Comparison of ENCODE assay signal across 8 cellular contexts in genomic region chr21:33419538-33420123, GRCh38. TPM values are rescaled to one million over a fixed set of nuclear protein-coding genes. Genes with fewer than 3 reads are reported as not detected.
A peak's percentile ranks its signal among the peaks of the same experiment; 100 is the strongest.
DNase-seq lines count a peak whose midpoint lies in the region; ATAC-seq, FAIRE-seq and TF ChIP-seq lines count a peak whose summit lies in the region.
"Had no signal": no experiment of that assay in that cellular context is flagged by ENCODE, and none has a peak within 500 bp of the region (broad histone marks: within the 10 kb centered on the region; RNA-seq: fewer than 3 reads in every experiment).

No MANE protein-coding gene starts in this region.

- CTCF ChIA-PET in endothelial cell of umbilical vein (lab: Charles Lee): interaction anchor here (1.1 to 1.2 kb wide), 2 partner anchors 17 to 58 kb away, joined by 4 read pairs; no protein-coding TSS in a partner anchor

- no peak overlapping the region for H3K4me3 ChIP-seq in endothelial cell of umbilical vein (replicated peaks in 1 of 3; ENCODE audit: insufficient read depth in 1 of 3, low read depth in 1 of 3, low read length in 3 of 3)
- H3K4me3 ChIP-seq in mucosa of descending colon: no peak overlapping the region
- H3K4me3 ChIP-seq in upper lobe of right lung: no peak overlapping the region

- ATAC-seq in mucosa of descending colon (peak; percentile 61), upper lobe of right lung (peak; percentile 88), GM18505 (IDR thresholded peaks at IDR 0.05; ENCODE audit: unreplicated experiment) (no peak)
- ATAC-seq in activated CD4-positive, CD25-positive, alpha-beta regulatory T cell treated with anti-CD3 and anti-CD28 coated beads, Interleukin-2, amount 50 U/mL, for 24 hours: no peak

- peaks cover 7 to 12% of the 10 kb centered on the region in 2 experiments for H3K36me3 ChIP-seq in endothelial cell of umbilical vein (ENCODE audit: control insufficient read depth in 2 of 2, extremely low read depth in 1 of 2, insufficient read depth in 2 of 2, low read length in 2 of 2)
- H3K36me3 ChIP-seq in mucosa of descending colon (ENCODE audit: low read depth): no peaks in the 10 kb centered on the region
- H3K36me3 ChIP-seq in upper lobe of right lung: peaks cover 86% of the 10 kb centered on the region

- TF ChIP-seq POLR2A in endothelial cell of umbilical vein (IDR thresholded peaks at IDR 0.05; ENCODE audit: low read depth, low read length) (no peak), GM18505 (IDR thresholded peaks at IDR 0.05; ENCODE audit: borderline replicate concordance, extremely low read depth, insufficient read depth, insufficient read length) (no peak)

- FAIRE-seq in endothelial cell of umbilical vein (lab: Jason Lieb, UNC): peak; percentile 79

- BruUV-seq in endothelial cell of umbilical vein (replicated peaks; lab: Mats Ljungman, UMichigan): no TSS peak

- H3K27ac ChIP-seq in endothelial cell of umbilical vein (ENCODE audit: insufficient read depth, low read depth, low read length) (peak overlapping the region; percentile 44), upper lobe of right lung (peak overlapping the region; percentile 55)

- H3K27me3 ChIP-seq in endothelial cell of umbilical vein (ENCODE audit: control insufficient read depth in 2 of 2, insufficient read depth in 2 of 2, low read length in 2 of 2) (no peaks in the 10 kb centered on the region), upper lobe of right lung (no peaks in the 10 kb centered on the region)

- POLR2A ChIA-PET in endothelial cell of umbilical vein (lab: Charles Lee): no interaction called here

- dilution Hi-C loops in endothelial cell of umbilical vein (cut with MboI; ENCODE audit: extremely low pct_ligation_motif_present, low sequenced_read_pairs): no loop called here

- no peaks in the 10 kb centered on the region for H4K20me1 ChIP-seq in endothelial cell of umbilical vein (replicated peaks; ENCODE audit: control insufficient read depth, extremely low read depth, insufficient read depth, low read length)

- no peaks in the 10 kb centered on the region for H3K9me3 ChIP-seq in endothelial cell of umbilical vein (replicated peaks; ENCODE audit: control insufficient read depth, insufficient read depth, low read length)
- no peaks in the 10 kb centered on the region for H3K9me3 ChIP-seq in mucosa of descending colon
- no peaks in the 10 kb centered on the region for H3K9me3 ChIP-seq in upper lobe of right lung

- TF ChIP-seq CTCF in endothelial cell of umbilical vein (IDR thresholded peaks at IDR 0.05; ENCODE audit: extremely low read depth in 1 of 2, insufficient read depth in 1 of 2, low read depth in 1 of 2, low read length in 2 of 2) (no peak), mucosa of descending colon (IDR thresholded peaks at IDR 0.05) (no peak), upper lobe of right lung (IDR thresholded peaks at IDR 0.05) (no peak)

- H2AFZ ChIP-seq in endothelial cell of umbilical vein (ENCODE audit: low read depth, low read length): no peak overlapping the region

- H3K9ac ChIP-seq in endothelial cell of umbilical vein (replicated peaks; ENCODE audit: extremely low read depth, insufficient read depth, low read length): no peak overlapping the region

- H3K4me1 ChIP-seq in endothelial cell of umbilical vein (ENCODE audit: control insufficient read depth, extremely low read depth, insufficient read depth, low read length) (peaks cover 11% of the 10 kb centered on the region), mucosa of descending colon (ENCODE audit: low read depth) (peaks cover 7% of the 10 kb centered on the region), upper lobe of right lung (peaks cover 17% of the 10 kb centered on the region)

- H3K79me2 ChIP-seq in endothelial cell of umbilical vein (ENCODE audit: control insufficient read depth, insufficient read depth, low read length): peaks cover 28% of the 10 kb centered on the region

- intact Hi-C loops in endothelial cell of umbilical vein (cut with micrococcal nuclease): no loop called here
- intact Hi-C loops in mucosa of descending colon (cut with DNase I, micrococcal nuclease): no loop called here
- intact Hi-C loops in upper lobe of right lung (cut with DNase I): no loop called here

- no peak overlapping the region for H3K4me2 ChIP-seq in endothelial cell of umbilical vein (ENCODE audit: insufficient read depth, low read length)

- H3K9me1 ChIP-seq in endothelial cell of umbilical vein (replicated peaks; ENCODE audit: control insufficient read depth, extremely low read depth, insufficient read depth, low read length): no peaks in the 10 kb centered on the region

- DNase-seq in NCI-H460 (ENCODE audit: extremely low read depth, low read depth) (peak; percentile 76), endothelial cell of umbilical vein (ENCODE audit: low read depth, low spot score) (peak; percentile 82), mucosa of descending colon (no peak), upper lobe of right lung (no peak), SIG-M5 (lab: John Stamatoyannopoulos, UW) (no peak)
- DNase-seq: SHP77 had no signal

TF ChIP-seq in endothelial cell of umbilical vein, 7 proteins besides CTCF, POLR2A, EP300 and RAD21:
- TF ChIP-seq MYC (IDR thresholded peaks at IDR 0.05; ENCODE audit: low read depth, low read length): no peak
- peak; percentile 28 for TF ChIP-seq JUN (IDR thresholded peaks at IDR 0.05; ENCODE audit: borderline replicate concordance, insufficient read depth, insufficient read length, low read depth)
- TF ChIP-seq FOS (IDR thresholded peaks at IDR 0.05; ENCODE audit: borderline replicate concordance, insufficient read depth, low read length): peak; percentile 56

RNA-seq across cellular contexts. Expression of gene IFNGR2, which starts 16.4 kb away (rescaled TPM):
- 67.4 and 68.9 TPM in 2 replicates for total RNA-seq in NCI-H460 (2014; rRNA removed; shearing (Covaris generic))
- 41.5 and 53.5 TPM in 2 replicates for polyA plus RNA-seq in NCI-H460 (2014; cell fraction: nucleus; rRNA removed)
- total RNA-seq in endothelial cell of umbilical vein: 46.1 and 47.3 TPM in 2 replicates
- 44.2 and 55.3 TPM in 2 replicates for polyA plus RNA-seq in endothelial cell of umbilical vein
- polyA plus RNA-seq in endothelial cell of umbilical vein (2011; cell fraction: cytosol; rRNA removed): 51.0 and 58.8 TPM in 2 replicates
- 24.2 and 29.2 TPM in 2 replicates for polyA plus RNA-seq in endothelial cell of umbilical vein (2011; cell fraction: nucleus; rRNA removed)
- 62.2 and 72.5 TPM in 2 replicates for polyA plus RNA-seq in endothelial cell of umbilical vein (2012)
- polyA minus RNA-seq in endothelial cell of umbilical vein: 61.8 and 65.3 TPM in 2 replicates
- 29.3 TPM for polyA minus RNA-seq in endothelial cell of umbilical vein (2011; cell fraction: cytosol; rRNA and poly(A)+ RNA removed)
- polyA minus RNA-seq in endothelial cell of umbilical vein (2011; cell fraction: nucleus; rRNA and poly(A)+ RNA removed): 12.1 and 15.9 TPM in 2 replicates
- 100 to 1,000 TPM in 1 of 3 donors, 10 to 100 TPM in 2; 56.3 to 155 (median 87.8) TPM for total RNA-seq in mucosa of descending colon
- total RNA-seq in upper lobe of right lung: 69.3 TPM

Comparison
In these comparisons a context has a peak if more than half of its experiments do, and no peak if none do; other contexts are left out.
1. DNase-seq: peak in NCI-H460 (single experiment) and endothelial cell of umbilical vein (single experiment); none in mucosa of descending colon (0 of 3), upper lobe of right lung (single experiment) and SIG-M5 (single experiment).
2. ATAC-seq: peak in mucosa of descending colon (single experiment) and upper lobe of right lung (single experiment); none in GM18505 (single experiment) and activated CD4-positive, CD25-positive, alpha-beta regulatory T cell treated with anti-CD3 and anti-CD28 coated beads, Interleukin-2, amount 50 U/mL, for 24 hours (0 of 2).